In the genomic region with DNA sequence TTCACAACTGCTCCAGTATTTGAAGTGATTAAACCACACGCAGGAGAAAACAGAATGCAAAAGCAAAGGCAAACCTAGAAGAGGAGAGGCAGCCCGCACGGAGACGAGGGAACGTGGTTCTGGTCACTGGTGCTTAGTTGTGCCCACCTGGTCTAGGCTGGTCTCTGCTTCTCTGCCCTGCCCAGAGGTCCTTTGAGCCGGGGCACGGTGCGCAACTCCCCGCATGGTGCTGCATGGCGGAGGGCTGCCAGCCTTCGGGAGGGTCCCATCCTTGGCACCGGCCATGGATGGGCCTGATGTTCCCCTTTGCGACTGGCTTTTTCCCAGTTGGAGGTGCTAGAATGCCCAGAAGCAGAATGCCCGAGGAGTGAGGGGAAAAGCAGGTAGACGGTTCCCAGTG, we compare ENCODE assay signal across 19 cellular contexts. TPM values are rescaled to one million over a fixed set of nuclear protein-coding genes. Genes with fewer than 3 reads are reported as not detected.
DNase-seq lines count a peak whose midpoint lies in the region; TF ChIP-seq lines count a peak whose summit lies in the region.
"Had no signal": no experiment of that assay in that cellular context is flagged by ENCODE, and none has a peak within 500 bp of the region (broad histone marks: within the 10 kb centered on the region; RNA-seq: fewer than 3 reads in every experiment).

No MANE protein-coding gene starts in this region.

- no peaks in the 10 kb centered on the region for H3K79me2 ChIP-seq in MM.1S (ENCODE audit: low read length)

- no peaks in the 10 kb centered on the region for H3K9me2 ChIP-seq in MM.1S (replicated peaks; ENCODE audit: insufficient read depth, low read length)

- H3K36me3 ChIP-seq in left ventricle myocardium inferior (no peaks in the 10 kb centered on the region), spleen (no peaks in the 10 kb centered on the region), colonic mucosa (no peaks in the 10 kb centered on the region), MM.1S (replicated peaks; ENCODE audit: insufficient read depth, low read length) (no peaks in the 10 kb centered on the region)
- H3K36me3 ChIP-seq: HAP-1 had no signal

- DNase-seq in cardiac septum (ENCODE audit: low spot score) (peak; percentile 35), left ventricle myocardium inferior (no peak), mesenteric fat pad (ENCODE audit: low spot score) (peak; percentile 81), spleen (peak; percentile 69), colonic mucosa (no peak), MM.1S (no peak), NCI-H226 (no peak)
- DNase-seq: 8988T; CD4-positive, alpha-beta memory T cell; DMS153; DMS79; GDM1; GM23248 had no signal

- H3K9me3 ChIP-seq in left ventricle myocardium inferior (replicated peaks) (no peaks in the 10 kb centered on the region), spleen (no peaks in the 10 kb centered on the region), colonic mucosa (no peaks in the 10 kb centered on the region), MM.1S (replicated peaks; ENCODE audit: insufficient read depth, low read length) (no peaks in the 10 kb centered on the region)
- H3K9me3 ChIP-seq: BLaER1, HAP-1 had no signal

- TF ChIP-seq CTCF in left ventricle myocardium inferior (IDR thresholded peaks at IDR 0.05; ENCODE audit: borderline replicate concordance) (no peak), spleen (IDR thresholded peaks at IDR 0.05 in 8 of 11, conservative IDR thresholded peaks at IDR 0.05 in 3 of 11) (no peak), colonic mucosa (IDR thresholded peaks at IDR 0.05) (no peak), MM.1S (IDR thresholded peaks at IDR 0.05; ENCODE audit: low read length) (no peak)

- no peaks in the 10 kb centered on the region for H4K20me1 ChIP-seq in MM.1S (ENCODE audit: insufficient read depth, low read length)
- H4K20me1 ChIP-seq: BLaER1 had no signal

- H3K9ac ChIP-seq in colonic mucosa (ENCODE audit: low read depth in 2 of 2, low read length in 2 of 2), result no peak overlapping the region
- H3K9ac ChIP-seq in MM.1S (ENCODE audit: low read length), result no peak overlapping the region
- H3K9ac ChIP-seq: BLaER1, GM23248 had no signal

- H3K4me3 ChIP-seq in left ventricle myocardium inferior (no peak overlapping the region), spleen (no peak overlapping the region), colonic mucosa (no peak overlapping the region), MM.1S (ENCODE audit: low read length) (no peak overlapping the region)
- H3K4me3 ChIP-seq: BLaER1, GM23248, HAP-1 had no signal

- TF ChIP-seq POLR2A in spleen (IDR thresholded peaks at IDR 0.05), result no peak

- no peak overlapping the region for H2AFZ ChIP-seq in MM.1S (ENCODE audit: low read length)
- H2AFZ ChIP-seq: GM23248 had no signal

- no peaks in the 10 kb centered on the region for H3K4me1 ChIP-seq in left ventricle myocardium inferior
- H3K4me1 ChIP-seq in spleen, result no peaks in the 10 kb centered on the region
- no peaks in the 10 kb centered on the region for H3K4me1 ChIP-seq in colonic mucosa
- no peaks in the 10 kb centered on the region for H3K4me1 ChIP-seq in MM.1S (ENCODE audit: low read length)
- H3K4me1 ChIP-seq: HAP-1 had no signal

- H3K27ac ChIP-seq in left ventricle myocardium inferior (replicated peaks) (no peak overlapping the region), spleen (no peak overlapping the region), colonic mucosa (no peak overlapping the region), MM.1S (ENCODE audit: low read length) (no peak overlapping the region)
- H3K27ac ChIP-seq: BLaER1, GM23248 had no signal

- no peak overlapping the region for H3K4me2 ChIP-seq in MM.1S (ENCODE audit: low read depth, low read length)
- H3K4me2 ChIP-seq: BLaER1 had no signal

- H3F3A ChIP-seq in MM.1S (ENCODE audit: insufficient read depth, low read length), result no peaks in the 10 kb centered on the region

- no peaks in the 10 kb centered on the region for H3K27me3 ChIP-seq in left ventricle myocardium inferior (ENCODE audit: low read depth)
- no peaks in the 10 kb centered on the region for H3K27me3 ChIP-seq in spleen (replicated peaks in 1 of 7)
- no peaks in the 10 kb centered on the region for H3K27me3 ChIP-seq in colonic mucosa
- peaks cover 8% of the 10 kb centered on the region; the same call in 1 of the 2 replicates for H3K27me3 ChIP-seq in MM.1S (replicated peaks; ENCODE audit: insufficient read depth, low read length)
- H3K27me3 ChIP-seq: BLaER1 had no signal

- intact Hi-C loops in cardiac septum (cut with DNase I), result no loop called here
- intact Hi-C loops in left ventricle myocardium inferior (cut with micrococcal nuclease), result no loop called here
- intact Hi-C loops in spleen (cut with DNase I; ENCODE audit: low total_unique reads), result no loop called here
- intact Hi-C loops in colonic mucosa (cut with DNase I), result no loop called here

- 92 to 96% (median 93%) methylated on average over 11 to 15 of the region's 15 CpGs for WGBS in spleen, 5 donors

RNA-seq across cellular contexts. Expression of gene KCNC1, which starts 46.1 kb away (rescaled TPM):
- total RNA-seq in cardiac septum (0.05 TPM), left ventricle myocardium inferior (not detected), mesenteric fat pad (not detected), spleen (not detected), colonic mucosa (under 1 TPM; 0.19 to 0.37 TPM)
- not detected for polyA plus RNA-seq in spleen
- total RNA-seq: CD4-positive, alpha-beta memory T cell; GM23248; H4; HT-29 had no signal
- polyA plus RNA-seq: AG04450, CD14-positive monocyte, GM23248 had no signal

Comparison
In these comparisons a context has a peak if more than half of its experiments do, and no peak if none do; other contexts are left out.
1. DNase-seq: peak in cardiac septum (single experiment), mesenteric fat pad (single experiment) and spleen (single experiment); none in left ventricle myocardium inferior (single experiment), colonic mucosa (single experiment), MM.1S (single experiment) and NCI-H226 (single experiment).